14 cellular contexts compared by ENCODE assay signal in genomic region chr12:91138337-91138905, GRCh38. TPM values are rescaled to one million over a fixed set of nuclear protein-coding genes. Genes with fewer than 3 reads are reported as not detected.
A peak's percentile ranks its signal among the peaks of the same experiment; 100 is the strongest.
DNase-seq lines count a peak whose midpoint lies in the region; ATAC-seq, FAIRE-seq and TF ChIP-seq lines count a peak whose summit lies in the region.
"Had no signal": no experiment of that assay in that cellular context is flagged by ENCODE, and none has a peak within 500 bp of the region (broad histone marks: within the 10 kb centered on the region; RNA-seq: fewer than 3 reads in every experiment).

No MANE protein-coding gene starts in this region.

- in situ Hi-C loops in transverse colon (cut with MboI; ENCODE audit: low pct_ligation_motif_present in 1 of 4, low pct_unique_long_range_greater_than_20kb in 1 of 4, low sequenced_read_pairs in 3 of 4) = no loop called here

- TF ChIP-seq CTCF in endothelial cell of umbilical vein (IDR thresholded peaks at IDR 0.05; ENCODE audit: extremely low read depth in 1 of 2, insufficient read depth in 1 of 2, low read depth in 1 of 2, low read length in 2 of 2) = no peak
- TF ChIP-seq CTCF in mucosa of descending colon (IDR thresholded peaks at IDR 0.05) = no peak
- no peak for TF ChIP-seq CTCF in transverse colon (IDR thresholded peaks at IDR 0.05)

- no peak overlapping the region for H3K9ac ChIP-seq in endothelial cell of umbilical vein (replicated peaks; ENCODE audit: extremely low read depth, insufficient read depth, low read length)
- H3K9ac ChIP-seq: parathyroid adenoma had no signal

- TF ChIP-seq POLR2A in endothelial cell of umbilical vein (IDR thresholded peaks at IDR 0.05; ENCODE audit: low read depth, low read length) (no peak), transverse colon (IDR thresholded peaks at IDR 0.05) (no peak)

- ATAC-seq in mucosa of descending colon = peak; percentile 41

- H3K27me3 ChIP-seq in endothelial cell of umbilical vein (ENCODE audit: control insufficient read depth in 2 of 2, insufficient read depth in 2 of 2, low read length in 2 of 2) = no peaks in the 10 kb centered on the region
- no peaks in the 10 kb centered on the region for H3K27me3 ChIP-seq in transverse colon

- no peaks in the 10 kb centered on the region for H4K20me1 ChIP-seq in endothelial cell of umbilical vein (replicated peaks; ENCODE audit: control insufficient read depth, extremely low read depth, insufficient read depth, low read length)

- no peaks in the 10 kb centered on the region for H3K36me3 ChIP-seq in endothelial cell of umbilical vein (ENCODE audit: control insufficient read depth in 2 of 2, extremely low read depth in 1 of 2, insufficient read depth in 2 of 2, low read length in 2 of 2)
- no peaks in the 10 kb centered on the region for H3K36me3 ChIP-seq in mucosa of descending colon (ENCODE audit: low read depth)
- no peaks in the 10 kb centered on the region for H3K36me3 ChIP-seq in transverse colon

- no peaks in the 10 kb centered on the region for H3K79me2 ChIP-seq in endothelial cell of umbilical vein (ENCODE audit: control insufficient read depth, insufficient read depth, low read length)
- H3K79me2 ChIP-seq: parathyroid adenoma had no signal

- dilution Hi-C loops in endothelial cell of umbilical vein (cut with MboI; ENCODE audit: extremely low pct_ligation_motif_present, low sequenced_read_pairs) = no loop called here

- H3K4me3 ChIP-seq in endothelial cell of umbilical vein (replicated peaks in 1 of 3; ENCODE audit: insufficient read depth in 1 of 3, low read depth in 1 of 3, low read length in 3 of 3) (no peak overlapping the region), mucosa of descending colon (no peak overlapping the region), transverse colon (no peak overlapping the region)

- FAIRE-seq in endothelial cell of umbilical vein (lab: Jason Lieb, UNC) = peak; percentile 18
- FAIRE-seq: frontal cortex, RCC 7860 had no signal

- H3K27ac ChIP-seq in endothelial cell of umbilical vein (ENCODE audit: insufficient read depth, low read depth, low read length) (no peak overlapping the region), transverse colon (peak overlapping the region; percentile 43 to 67 (median 62))
- H3K27ac ChIP-seq: parathyroid adenoma had no signal

- H2AFZ ChIP-seq in endothelial cell of umbilical vein (ENCODE audit: low read depth, low read length) = peak overlapping the region; percentile 41
- H2AFZ ChIP-seq: parathyroid adenoma had no signal

- no peaks in the 10 kb centered on the region for H3K9me1 ChIP-seq in endothelial cell of umbilical vein (replicated peaks; ENCODE audit: control insufficient read depth, extremely low read depth, insufficient read depth, low read length)

- POLR2A ChIA-PET in endothelial cell of umbilical vein (lab: Charles Lee) = no interaction called here

- H3K4me1 ChIP-seq in endothelial cell of umbilical vein (ENCODE audit: control insufficient read depth, extremely low read depth, insufficient read depth, low read length) (peaks cover 19% of the 10 kb centered on the region), mucosa of descending colon (ENCODE audit: low read depth) (no peaks in the 10 kb centered on the region), transverse colon (peaks cover 0 to 32% (median 17%) of the 10 kb centered on the region in 4 donors)
- H3K4me1 ChIP-seq: parathyroid adenoma had no signal

- peak overlapping the region; percentile 61 for H3K4me2 ChIP-seq in endothelial cell of umbilical vein (ENCODE audit: insufficient read depth, low read length)

- WGBS in transverse colon (ENCODE audit: low coverage in 1 of 2), 2 donors = 0 to 22% methylated on average over 1 of the region's 1 CpG

- CTCF ChIA-PET in endothelial cell of umbilical vein (lab: Charles Lee) = interaction anchor here (0.6 to 2.6 kb wide), 3 partner anchors 8 to 188 kb away, joined by 3 to 12 read pairs (median 3); no protein-coding TSS in a partner anchor

- DNase-seq in NCI-H226 (peak; percentile 19), endothelial cell of umbilical vein (ENCODE audit: low read depth, low spot score) (peak; percentile 48), mucosa of descending colon (peak in 1 of 3 donors; percentile 4), transverse colon (no peak), H4 (ENCODE audit: low spot score) (no peak), HuH-7 (ENCODE audit: low spot score) (no peak), GM03348 (ENCODE audit: low spot score) (no peak)
- DNase-seq: activated naive CD8-positive, alpha-beta T cell treated with anti-CD3 and anti-CD28 coated beads, Interleukin-2, amount 10 ng/mL, durations not matched to agents 7 days and 5 days; dermis blood vessel endothelial cell; MM.1S; stimulated activated CD4-positive, alpha-beta T cell treated with anti-CD3 and anti-CD28 coated beads, Interleukin-4, amount 100 ng/mL, for 24 hours had no signal

- intact Hi-C loops in endothelial cell of umbilical vein (cut with micrococcal nuclease) = no loop called here
- intact Hi-C loops in mucosa of descending colon (cut with DNase I, micrococcal nuclease) = no loop called here
- intact Hi-C loops in transverse colon (cut with DNase I; ENCODE audit: low total_unique reads) = no loop called here

- no peaks in the 10 kb centered on the region for H3K9me3 ChIP-seq in endothelial cell of umbilical vein (replicated peaks; ENCODE audit: control insufficient read depth, insufficient read depth, low read length)
- H3K9me3 ChIP-seq in mucosa of descending colon = no peaks in the 10 kb centered on the region
- no peaks in the 10 kb centered on the region for H3K9me3 ChIP-seq in transverse colon

- TF ChIP-seq EP300 in transverse colon (IDR thresholded peaks at IDR 0.05; ENCODE audit: low read depth) = no peak

- no TSS peak for BruUV-seq in endothelial cell of umbilical vein (replicated peaks; lab: Mats Ljungman, UMichigan)

TF ChIP-seq in endothelial cell of umbilical vein, 7 proteins besides CTCF, POLR2A, EP300 and RAD21:
- TF ChIP-seq JUN (IDR thresholded peaks at IDR 0.05; ENCODE audit: borderline replicate concordance, insufficient read depth, insufficient read length, low read depth) (no peak), EZH2 (IDR thresholded peaks at IDR 0.05; ENCODE audit: borderline replicate concordance, low read depth, low read length, severe bottlenecking) (no peak), MAX (IDR thresholded peaks at IDR 0.05; ENCODE audit: insufficient read depth, insufficient read length) (no peak), FOS (IDR thresholded peaks at IDR 0.05; ENCODE audit: borderline replicate concordance, insufficient read depth, low read length) (no peak), POLR2AphosphoS5 (IDR thresholded peaks at IDR 0.05; ENCODE audit: insufficient read depth, low read depth, low read length) (no peak), MYC (IDR thresholded peaks at IDR 0.05; ENCODE audit: low read depth, low read length) (no peak), GATA2 (IDR thresholded peaks at IDR 0.05; ENCODE audit: insufficient read depth, insufficient read length, low read depth, low read length) (no peak)

RNA-seq across cellular contexts. Expression of gene LUM, which starts 27.1 kb away (rescaled TPM):
- total RNA-seq in endothelial cell of umbilical vein (1.9 TPM in 1 of 2 replicates, not detected in the other), mucosa of descending colon (10 to 100 TPM; 22.1 to 83.2 (median 68.5) TPM), transverse colon (10 to 100 TPM; 13.8 to 43.3 (median 31.5) TPM)
- polyA plus RNA-seq in endothelial cell of umbilical vein = 0.05 and 0.29 TPM in 2 replicates
- polyA plus RNA-seq in endothelial cell of umbilical vein (2011; cell fraction: cytosol; rRNA removed) = 0.10 and 0.14 TPM in 2 replicates
- not detected in 2 replicates for polyA plus RNA-seq in endothelial cell of umbilical vein (2011; cell fraction: nucleus; rRNA removed)
- polyA plus RNA-seq in endothelial cell of umbilical vein (2012) = 0.15 TPM in 1 of 2 replicates, not detected in the other
- 0.28 TPM in 1 of 2 replicates, not detected in the other for polyA minus RNA-seq in endothelial cell of umbilical vein
- polyA minus RNA-seq in endothelial cell of umbilical vein (2011; cell fraction: cytosol; rRNA and poly(A)+ RNA removed) = not detected
- polyA minus RNA-seq in endothelial cell of umbilical vein (2011; cell fraction: nucleus; rRNA and poly(A)+ RNA removed) = not detected in 2 replicates
- 485 and 703 TPM in 2 replicates for total RNA-seq in H4 (2014; rRNA removed; shearing (Covaris generic))
- total RNA-seq: activated naive CD8-positive, alpha-beta T cell treated with anti-CD3 and anti-CD28 coated beads, Interleukin-2, amount 10 ng/mL, durations not matched to agents 7 days and 5 days had no signal

RNA-seq across cellular contexts. Expression of gene DCN, which starts 44.2 kb away (rescaled TPM):
- total RNA-seq in endothelial cell of umbilical vein = 0.42 TPM in 1 of 2 replicates, not detected in the other
- polyA plus RNA-seq in endothelial cell of umbilical vein = 0.38 and 0.43 TPM in 2 replicates
- 0.14 and 0.34 TPM in 2 replicates for polyA plus RNA-seq in endothelial cell of umbilical vein (2011; cell fraction: cytosol; rRNA removed)
- polyA plus RNA-seq in endothelial cell of umbilical vein (2011; cell fraction: nucleus; rRNA removed) = 0.09 and 0.11 TPM in 2 replicates
- not detected in 2 replicates for polyA plus RNA-seq in endothelial cell of umbilical vein (2012)
- polyA minus RNA-seq in endothelial cell of umbilical vein = 1.2 TPM in 1 of 2 replicates, not detected in the other
- not detected for polyA minus RNA-seq in endothelial cell of umbilical vein (2011; cell fraction: cytosol; rRNA and poly(A)+ RNA removed)
- polyA minus RNA-seq in endothelial cell of umbilical vein (2011; cell fraction: nucleus; rRNA and poly(A)+ RNA removed) = 0.53 TPM in 1 of 2 replicates, not detected in the other
- 100 to 1,000 TPM in 2 of 3 donors, 10 to 100 TPM in 1; 91.0 to 705 (median 315) TPM for total RNA-seq in mucosa of descending colon
- 100 to 1,000 TPM; 133 to 511 (median 276) TPM for total RNA-seq in transverse colon
- total RNA-seq in H4 (2014; rRNA removed; shearing (Covaris generic)) = 5.6 and 14.6 TPM in 2 replicates
- total RNA-seq: activated naive CD8-positive, alpha-beta T cell treated with anti-CD3 and anti-CD28 coated beads, Interleukin-2, amount 10 ng/mL, durations not matched to agents 7 days and 5 days had no signal

Comparison
In these comparisons a context has a peak if more than half of its experiments do, and no peak if none do; other contexts are left out.
1. DNase-seq: peak in NCI-H226 (single experiment) and endothelial cell of umbilical vein (single experiment); none in transverse colon (single experiment), H4 (single experiment), HuH-7 (single experiment) and GM03348 (single experiment).